ENCODE assay signal across 12 cellular contexts in the genomic region with DNA sequence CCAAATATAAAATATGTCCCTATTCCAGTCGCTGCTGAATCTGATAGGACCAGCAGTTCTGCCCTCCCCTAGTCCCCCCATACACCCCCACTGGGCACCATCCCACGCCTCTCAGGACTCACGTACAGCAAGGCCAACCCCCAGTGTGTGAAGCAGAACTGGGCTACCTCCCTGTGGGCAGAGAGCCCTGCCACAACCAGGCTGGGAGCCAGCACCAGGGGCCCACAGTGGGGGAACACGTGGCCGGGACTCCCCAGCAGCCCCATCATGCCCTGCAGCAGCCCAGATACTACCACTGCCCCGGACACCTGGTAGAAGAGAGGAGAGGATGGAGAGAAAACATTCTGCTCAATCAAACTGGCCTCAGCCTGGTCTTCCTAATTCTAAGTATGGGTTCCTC. TPM values are rescaled to one million over a fixed set of nuclear protein-coding genes. Genes with fewer than 3 reads are reported as not detected.
"Had no signal": no experiment of that assay in that cellular context is flagged by ENCODE, and none has a peak within 500 bp of the region (broad histone marks: within the 10 kb centered on the region; RNA-seq: fewer than 3 reads in every experiment).

No MANE protein-coding gene starts in this region.

- H3K9me3 ChIP-seq: right lobe of liver, upper lobe of left lung had no signal

- H3K27ac ChIP-seq: right lobe of liver, VCaP had no signal

- ATAC-seq: naive thymus-derived CD4-positive, alpha-beta T cell had no signal

- DNase-seq: activated naive CD4-positive, alpha-beta T cell treated with anti-CD3 and anti-CD28 coated beads, Interleukin-2, amount 10 ng/mL, durations not matched to agents 7 days and 5 days; dermis blood vessel endothelial cell; erythroblast; left colon; mammary epithelial cell; naive thymus-derived CD4-positive, alpha-beta T cell; right lobe of liver; stimulated activated naive CD4-positive, alpha-beta T cell; T-helper 9 cell had no signal

- H3K27me3 ChIP-seq: right lobe of liver, upper lobe of left lung had no signal

- H3K4me3 ChIP-seq: right lobe of liver, upper lobe of left lung had no signal

RNA-seq across cellular contexts. Expression of a gene that starts 1.3 kb away (rescaled TPM):
- total RNA-seq: temporal lobe had no signal
